ENCODE assay signal across 23 cellular contexts in genomic region chr4:17665852-17666251, GRCh38.
"Had no signal": no experiment of that assay in that cellular context is flagged by ENCODE, and none has a peak within 500 bp of the region (broad histone marks: within the 10 kb centered on the region; RNA-seq: fewer than 3 reads in every experiment).

No MANE protein-coding gene starts in this region.

- H3K27ac ChIP-seq: adrenal gland had no signal

- DNase-seq: activated CD4-positive, alpha-beta T cell treated with anti-CD3 and anti-CD28 coated beads for 48 hours; activated CD4-positive, alpha-beta T cell treated with anti-CD3 and anti-CD28 coated beads, Interleukin-2, amount 50 U/mL, for 4 hours; activated CD4-positive, CD25-positive, alpha-beta regulatory T cell treated with anti-CD3 and anti-CD28 coated beads, Interleukin-2, amount 50 U/mL, for 72 hours; activated CD8-positive, alpha-beta memory T cell treated with anti-CD3 and anti-CD28 coated beads, Interleukin-2, amount 50 U/mL, for 48 hours; activated CD8-positive, alpha-beta T cell treated with anti-CD3 and anti-CD28 coated beads, Interleukin-2, amount 10 ng/mL, durations not matched to agents 7 days and 5 days; activated naive CD4-positive, alpha-beta T cell treated with anti-CD3 and anti-CD28 coated beads, Interleukin-2, amount 50 U/mL, for 16 hours; activated naive CD8-positive, alpha-beta T cell treated with anti-CD3 and anti-CD28 coated beads, Interleukin-2, amount 10 ng/mL, durations not matched to agents 7 days and 5 days; activated T-cell treated with anti-CD3 and anti-CD28 coated beads, Interleukin-2, amount 50 U/mL, for 1 hour; adrenal gland; anterior cingulate cortex; cerebellar nuclear complex; NCI-H1105 treated with DMSO at 0.1 percent for 48 hours; NCI-H146; NCI-H1930; NCI-H2171; NCI-H2227 treated with DMSO at 0.1 percent for 48 hours; NCI-H446 treated with DMSO at 0.1 percent for 48 hours; NCI-H524 treated with DMSO at 0.1 percent for 48 hours; NCI-H748 treated with DMSO at 0.1 percent for 48 hours; NK-92 treated with Interleukin-12 subunit alpha and Interleukin-12 subunit beta, amount 100 ng/mL, for 24 hours; PC-3; SHP77 treated with DMSO at 0.1 percent for 48 hours had no signal

- H3K4me1 ChIP-seq: adrenal gland had no signal

- ATAC-seq: activated CD8-positive, alpha-beta T cell treated with anti-CD3 and anti-CD28 coated beads, Interleukin-2, amount 10 ng/mL, durations not matched to agents 7 days and 5 days; PC-3; WTC11 had no signal

- H3K36me3 ChIP-seq: adrenal gland had no signal

- H3K9me3 ChIP-seq: adrenal gland had no signal

- H3K4me3 ChIP-seq: adrenal gland had no signal

- H3K27me3 ChIP-seq: adrenal gland had no signal
